ENCODE assay signal across 16 cellular contexts in the genomic region with DNA sequence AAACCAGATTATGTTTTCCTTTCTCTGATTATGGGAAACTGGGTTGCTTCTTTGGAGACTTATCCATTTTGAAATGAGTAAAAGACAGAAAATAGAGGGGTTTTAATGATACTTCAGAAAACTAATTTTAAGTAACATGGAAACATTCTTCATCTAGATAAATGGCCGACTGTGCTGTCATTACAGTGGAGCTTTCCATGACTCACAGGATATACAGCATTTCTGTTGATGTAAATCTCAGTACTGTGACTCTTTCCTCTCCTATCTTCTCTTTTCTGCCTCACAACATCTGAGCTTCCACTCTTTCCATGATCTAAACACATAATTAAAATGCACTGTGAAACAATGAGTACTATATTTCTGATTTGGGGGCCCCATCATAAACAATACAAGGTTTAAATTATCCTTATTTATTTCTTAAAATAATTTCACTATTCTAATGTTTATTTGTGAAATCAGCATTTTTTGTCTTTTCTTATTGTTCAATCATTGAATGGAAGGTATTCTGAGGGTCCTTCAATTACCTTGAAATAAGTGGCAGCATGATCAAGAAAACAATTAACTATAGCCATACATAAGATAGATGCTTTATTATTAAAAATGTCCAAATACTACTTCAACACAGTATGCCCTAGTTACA. TPM values are rescaled to one million over a fixed set of nuclear protein-coding genes. Genes with fewer than 3 reads are reported as not detected.
DNase-seq lines count a peak whose midpoint lies in the region; ATAC-seq, FAIRE-seq and TF ChIP-seq lines count a peak whose summit lies in the region.
"Had no signal": no experiment of that assay in that cellular context is flagged by ENCODE, and none has a peak within 500 bp of the region (broad histone marks: within the 10 kb centered on the region; RNA-seq: fewer than 3 reads in every experiment).

No MANE protein-coding gene starts in this region.

- ATAC-seq in A549: no peak

- no peak overlapping the region for H3K23ac ChIP-seq in neuronal stem cell (ENCODE audit: low read depth, low read length, poor library complexity)

- no peaks in the 10 kb centered on the region for H3K9me2 ChIP-seq in GM23248 (ENCODE audit: insufficient read depth)

- H4K20me1 ChIP-seq in GM23248 (ENCODE audit: insufficient read depth): peaks cover 2% of the 10 kb centered on the region; the same call in 1 of the 2 replicates

- no peak overlapping the region for H2BK12ac ChIP-seq in neuronal stem cell (ENCODE audit: low read length)

- no peak overlapping the region for H3K18ac ChIP-seq in neuronal stem cell (ENCODE audit: low read length)

- no peak for TF ChIP-seq EP300 in A549 (IDR thresholded peaks at IDR 0.05)

- H4K8ac ChIP-seq in neuronal stem cell (ENCODE audit: low read depth, low read length): no peak overlapping the region

- H3F3A ChIP-seq in GM23248 (ENCODE audit: insufficient read depth): peaks cover 69% of the 10 kb centered on the region

- no peak overlapping the region for H3K4ac ChIP-seq in neuronal stem cell (ENCODE audit: low read length)

- TF ChIP-seq POLR2A in A549 (IDR thresholded peaks at IDR 0.05; ENCODE audit: low read length): no peak
- TF ChIP-seq POLR2A in H54 (IDR thresholded peaks at IDR 0.05; ENCODE audit: low read depth, low read length): no peak

- H2AFZ ChIP-seq in GM23248 (no peak overlapping the region), neuronal stem cell (ENCODE audit: low read length) (no peak overlapping the region)

- H3K27me3 ChIP-seq in GM23248 (replicated peaks; ENCODE audit: insufficient read depth): no peaks in the 10 kb centered on the region
- no peaks in the 10 kb centered on the region for H3K27me3 ChIP-seq in adipocyte (replicated peaks; ENCODE audit: control insufficient read depth, insufficient read depth, low read length)
- no peaks in the 10 kb centered on the region for H3K27me3 ChIP-seq in neuronal stem cell (ENCODE audit: control insufficient read depth in 3 of 3, insufficient read depth in 3 of 3, low read depth in 1 of 3, low read length in 3 of 3)
- H3K27me3 ChIP-seq: ascending aorta, esophagus muscularis mucosa had no signal

- no peaks in the 10 kb centered on the region for H3K79me1 ChIP-seq in neuronal stem cell (ENCODE audit: low read depth, low read length)

- H3K4me3 ChIP-seq in A549 (no peak overlapping the region), GM23248 (no peak overlapping the region), adipocyte (ENCODE audit: low read length) (no peak overlapping the region), fibroblast of pulmonary artery (replicated peaks; ENCODE audit: low read depth, low read length) (no peak overlapping the region), neuronal stem cell (ENCODE audit: low read length in 2 of 2) (no peak overlapping the region)
- H3K4me3 ChIP-seq: ascending aorta, esophagus muscularis mucosa had no signal

- H3K27ac ChIP-seq in A549: no peak overlapping the region
- peak overlapping the region; percentile 60 for H3K27ac ChIP-seq in GM23248
- H3K27ac ChIP-seq in neuronal stem cell (replicated peaks; ENCODE audit: low read length): no peak overlapping the region
- H3K27ac ChIP-seq: ascending aorta, esophagus muscularis mucosa had no signal

- no peak overlapping the region for H2AK5ac ChIP-seq in neuronal stem cell (ENCODE audit: low read depth, low read length)

- H3K4me1 ChIP-seq in A549: no peaks in the 10 kb centered on the region
- peaks cover 35% of the 10 kb centered on the region for H3K4me1 ChIP-seq in GM23248 (ENCODE audit: insufficient read depth)
- peaks cover 11% of the 10 kb centered on the region for H3K4me1 ChIP-seq in adipocyte (ENCODE audit: control insufficient read depth, insufficient read depth, low read length)
- H3K4me1 ChIP-seq in neuronal stem cell (ENCODE audit: control insufficient read depth in 2 of 2, insufficient read depth in 1 of 2, low read depth in 1 of 2, low read length in 2 of 2): no peaks in the 10 kb centered on the region

- H3K14ac ChIP-seq in neuronal stem cell (ENCODE audit: low read length): no peak overlapping the region

- POLR2A ChIA-PET in A549 (lab: Yijun Ruan, JAX): no interaction called here

- H3K9ac ChIP-seq in GM23248 (no peak overlapping the region), adipocyte (ENCODE audit: low read length) (no peak overlapping the region), neuronal stem cell (ENCODE audit: low read depth, low read length, poor library complexity) (no peak overlapping the region)

- DNase-seq in A549 (ENCODE audit: low read depth in 1 of 2, low spot score in 1 of 2) (no peak), GM23248 (peak; percentile 88), adipocyte (ENCODE audit: low read depth) (peak; percentile 64), fibroblast of pulmonary artery (ENCODE audit: low read depth) (peak; percentile 66), GF-D8 (lab: John Stamatoyannopoulos, UW) (no peak), H54 (ENCODE audit: insufficient read length, low spot score) (no peak), neuronal stem cell (ENCODE audit: low spot score) (no peak), DMS153 (lab: John Stamatoyannopoulos, UW) (no peak)
- DNase-seq: activated CD4-positive, alpha-beta T cell treated with anti-CD3 and anti-CD28 coated beads, Interleukin-2, amount 50 U/mL, for 1 hour; naive B cell; NCI-H1436 treated with DMSO at 0.1 percent for 48 hours; SHP77; substantia nigra had no signal

- no peaks in the 10 kb centered on the region for H3K9me3 ChIP-seq in A549
- no peaks in the 10 kb centered on the region for H3K9me3 ChIP-seq in GM23248 (ENCODE audit: low read depth)
- H3K9me3 ChIP-seq in adipocyte (ENCODE audit: control insufficient read depth, low read length): no peaks in the 10 kb centered on the region
- no peaks in the 10 kb centered on the region for H3K9me3 ChIP-seq in neuronal stem cell (replicated peaks in 1 of 2; ENCODE audit: control insufficient read depth in 2 of 2, insufficient read depth in 1 of 2, low read depth in 1 of 2, low read length in 2 of 2)
- H3K9me3 ChIP-seq: ascending aorta, esophagus muscularis mucosa had no signal

- H4K91ac ChIP-seq in neuronal stem cell (ENCODE audit: low read depth, low read length, poor library complexity): no peak overlapping the region

- no peak for FAIRE-seq in A549 (lab: Jason Lieb, UNC)
- FAIRE-seq in H54 (lab: Jason Lieb, UNC): no peak
- FAIRE-seq: GM18507 had no signal

- no peak overlapping the region for H2BK120ac ChIP-seq in neuronal stem cell (ENCODE audit: low read depth, low read length)

- peaks cover 52% of the 10 kb centered on the region for H3K36me3 ChIP-seq in GM23248 (ENCODE audit: low read depth)
- peaks cover 69% of the 10 kb centered on the region for H3K36me3 ChIP-seq in adipocyte (ENCODE audit: control insufficient read depth, insufficient read depth, low read length, severe bottlenecking)
- H3K36me3 ChIP-seq in neuronal stem cell (replicated peaks in 1 of 2; ENCODE audit: control insufficient read depth in 2 of 2, insufficient read depth in 2 of 2, low read length in 2 of 2): peaks cover 16 to 34% of the 10 kb centered on the region in 2 donors

- in situ Hi-C loops in GM23248 (cut with MboI): no loop called here

- H3K79me2 ChIP-seq in GM23248 (ENCODE audit: insufficient read depth): peaks cover 100% of the 10 kb centered on the region

- no peak for TF ChIP-seq CTCF in A549 (IDR thresholded peaks at IDR 0.05)
- TF ChIP-seq CTCF in fibroblast of pulmonary artery (IDR thresholded peaks at IDR 0.05; ENCODE audit: low read length, missing control alignments): no peak

- CTCF ChIA-PET in A549 (lab: Yijun Ruan, JAX): no interaction called here

- no peak overlapping the region for H2BK5ac ChIP-seq in neuronal stem cell (ENCODE audit: low read length)

- H3K4me2 ChIP-seq in A549 (no peak overlapping the region), GM23248 (ENCODE audit: unreplicated experiment) (peak overlapping the region; percentile 39), neuronal stem cell (ENCODE audit: insufficient read depth, low read length, poor library complexity, severe bottlenecking) (no peak overlapping the region)

- H2BK15ac ChIP-seq in neuronal stem cell (ENCODE audit: low read length): no peak overlapping the region

- no peak for TF ChIP-seq RAD21 in A549 (conservative IDR thresholded peaks at IDR 0.05 in 1 of 2, IDR thresholded peaks at IDR 0.05 in 1 of 2)

- WGBS in A549 (ENCODE audit: missing lambda C conversion rate): 0% methylated on average over 1 of the region's 1 CpG
- 0 to 17% methylated on average over 1 of the region's 1 CpG for WGBS in GM23248 (ENCODE audit: low coverage in 1 of 2, low lambda C conversion rate in 2 of 2, missing lambda C conversion rate in 2 of 2), 2 experiments
- WGBS in neuronal stem cell (ENCODE audit: extremely low coverage in 2 of 2, insufficient read length in 2 of 2, insufficient replicate concordance in 1 of 2), 2 donors: no CpG with 5 or more reads among the region's 1 CpG

TF ChIP-seq in A549, 52 proteins besides CTCF, POLR2A, EP300 and RAD21:
- TF ChIP-seq HOXA7 (CRISPR knock-in tag; IDR thresholded peaks at IDR 0.05) (no peak), MAFK (IDR thresholded peaks at IDR 0.05; ENCODE audit: partially characterized antibody) (peak; percentile 61)
- TF ChIP-seq, protein P1, sequence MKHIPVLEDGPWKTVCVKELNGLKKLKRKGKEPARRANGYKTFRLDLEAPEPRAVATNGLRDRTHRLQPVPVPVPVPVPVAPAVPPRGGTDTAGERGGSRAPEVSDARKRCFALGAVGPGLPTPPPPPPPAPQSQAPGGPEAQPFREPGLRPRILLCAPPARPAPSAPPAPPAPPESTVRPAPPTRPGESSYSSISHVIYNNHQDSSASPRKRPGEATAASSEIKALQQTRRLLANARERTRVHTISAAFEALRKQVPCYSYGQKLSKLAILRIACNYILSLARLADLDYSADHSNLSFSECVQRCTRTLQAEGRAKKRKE (CRISPR knock-in tag; IDR thresholded peaks at IDR 0.05; ENCODE audit: low read depth): no peak

RNA-seq across cellular contexts. Expression of a gene that starts 19.3 kb away (rescaled TPM):
- polyA plus RNA-seq in A549 (2011; rRNA removed) (15.6 and 29.3 TPM in 2 replicates), A549 (2017; fragmentation: RNase III; extraction: RNeasy Plus Mini Kit Qiagen cat#74134 plus additional on column Dnase treatment) (12.5 to 15.3 TPM (median 12.8 TPM) in 3 replicates), GM23248 (2016; fragmentation: Nextera tagmentation; extraction: Ambion mirVana) (131 and 136 TPM in 2 replicates)
- polyA plus RNA-seq in A549 (2012; cell fraction: cytosol; rRNA removed): 7.7 and 9.7 TPM in 2 replicates
- 11.8 and 15.1 TPM in 2 replicates for polyA plus RNA-seq in A549 (2012; cell fraction: nucleus; rRNA removed)
- polyA minus RNA-seq in A549 (2011; rRNA and poly(A)+ RNA removed): 22.2 and 24.9 TPM in 2 replicates
- total RNA-seq in GM23248 (2014; rRNA removed; shearing (Covaris generic)): 148 and 166 TPM in 2 replicates
- 17.8 TPM for polyA plus RNA-seq in neuronal stem cell (2013, experiment 1 of 2)
- polyA plus RNA-seq in neuronal stem cell (2013, experiment 2 of 2): 16.4 TPM

Comparison
In these comparisons a context has a peak if more than half of its experiments do, and no peak if none do; other contexts are left out.
1. DNase-seq: peak in GM23248 (single experiment), adipocyte (single experiment) and fibroblast of pulmonary artery (single experiment); none in A549 (0 of 2), GF-D8 (single experiment), H54 (single experiment), neuronal stem cell (single experiment) and DMS153 (single experiment).